Comparison of ENCODE assay signal across 21 cellular contexts in the genomic region with DNA sequence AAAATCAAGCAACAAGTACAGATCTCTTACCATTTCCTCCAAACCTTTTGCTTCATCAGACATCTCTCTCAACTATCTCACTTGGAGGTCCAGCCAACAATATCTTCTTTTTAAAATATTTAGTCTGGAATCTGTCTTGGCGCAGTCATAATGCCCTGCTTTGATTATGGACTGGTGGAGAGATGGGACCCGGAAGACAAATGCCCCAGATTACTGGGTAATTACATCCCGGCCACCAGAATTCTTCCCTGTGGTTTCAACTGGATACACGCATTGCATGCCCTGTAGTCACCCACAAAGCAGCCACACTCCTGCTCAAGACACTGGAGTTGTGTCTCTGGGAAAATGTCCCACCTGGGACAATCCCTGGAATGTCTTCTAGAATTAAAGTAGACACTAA.
DNase-seq lines count a peak whose midpoint lies in the region; ATAC-seq and FAIRE-seq lines count a peak whose summit lies in the region.
"Had no signal": no experiment of that assay in that cellular context is flagged by ENCODE, and none has a peak within 500 bp of the region (broad histone marks: within the 10 kb centered on the region; RNA-seq: fewer than 3 reads in every experiment).

No MANE protein-coding gene starts in this region.

- H3K9me3 Mint-ChIP-seq in activated CD4-positive, alpha-beta T cell treated with anti-CD3 and anti-CD28 coated beads, Interleukin-2, amount 10 ng/mL, durations not matched to agents 24 days and 14 days: no peaks in the 10 kb centered on the region
- H3K9me3 Mint-ChIP-seq: immature natural killer cell, naive B cell, WTC11 had no signal

- peak overlapping the region; percentile 54 for H3K4me3 Mint-ChIP-seq in activated CD4-positive, alpha-beta T cell treated with anti-CD3 and anti-CD28 coated beads, Interleukin-2, amount 10 ng/mL, durations not matched to agents 24 days and 14 days
- H3K4me3 Mint-ChIP-seq: immature natural killer cell, naive B cell, WTC11 had no signal

- ATAC-seq in sciatic nerve: peak; percentile 23
- ATAC-seq in GM21576 (IDR thresholded peaks at IDR 0.05; ENCODE audit: unreplicated experiment): no peak
- no peak for ATAC-seq in HG02610 (IDR thresholded peaks at IDR 0.05; ENCODE audit: unreplicated experiment)
- ATAC-seq: esophagus mucosa, heart left ventricle, lower lobe of right lung, WTC11 had no signal

- peaks cover 2% of the 10 kb centered on the region for H3K27me3 Mint-ChIP-seq in activated CD4-positive, alpha-beta T cell treated with anti-CD3 and anti-CD28 coated beads, Interleukin-2, amount 10 ng/mL, durations not matched to agents 24 days and 14 days

- H3K36me3 Mint-ChIP-seq in activated CD4-positive, alpha-beta T cell treated with anti-CD3 and anti-CD28 coated beads, Interleukin-2, amount 10 ng/mL, durations not matched to agents 24 days and 14 days (ENCODE audit: low read depth): peaks cover 6% of the 10 kb centered on the region
- H3K36me3 Mint-ChIP-seq: immature natural killer cell, WTC11 had no signal

- DNase-seq in activated CD4-positive, alpha-beta T cell treated with anti-CD3 and anti-CD28 coated beads, Interleukin-2, amount 10 ng/mL, durations not matched to agents 24 days and 14 days: no peak
- DNase-seq in activated CD4-positive, alpha-beta T cell treated with anti-CD3 and anti-CD28 coated beads, Interleukin-2, amount 50 U/mL, for 1 hour: no peak
- peak; percentile 50 for DNase-seq in LHCN-M2 (ENCODE audit: low read depth)
- peak; percentile 74 for DNase-seq in astrocyte of the hippocampus (ENCODE audit: low read depth, low spot score)
- no peak for DNase-seq in sciatic nerve (ENCODE audit: low spot score)
- no peak for DNase-seq in HTR-8/SVneo (ENCODE audit: insufficient read length, low spot score)
- DNase-seq: 8988T, DMS153, heart left ventricle, immature natural killer cell, Kasumi-1, lower lobe of right lung, naive B cell, NCI-H1417, posterior cingulate gyrus, T-helper 1 cell had no signal

- H3K27ac Mint-ChIP-seq in activated CD4-positive, alpha-beta T cell treated with anti-CD3 and anti-CD28 coated beads, Interleukin-2, amount 10 ng/mL, durations not matched to agents 24 days and 14 days: no peak overlapping the region
- H3K27ac Mint-ChIP-seq: immature natural killer cell, naive B cell, WTC11 had no signal

- intact Hi-C loops in activated CD4-positive, alpha-beta T cell treated with anti-CD3 and anti-CD28 coated beads, Interleukin-2, amount 10 ng/mL, durations not matched to agents 24 days and 14 days (cut with micrococcal nuclease): loop anchor here (5.0 kb wide), 1 partner anchor 45 kb away; no protein-coding TSS in a partner anchor
- intact Hi-C loops in sciatic nerve (cut with DNase I): no loop called here

- no peak for FAIRE-seq in HTR-8/SVneo (lab: Jason Lieb, UNC)
- FAIRE-seq: GM18507 had no signal

- H3K4me1 Mint-ChIP-seq in activated CD4-positive, alpha-beta T cell treated with anti-CD3 and anti-CD28 coated beads, Interleukin-2, amount 10 ng/mL, durations not matched to agents 24 days and 14 days: peaks cover 20% of the 10 kb centered on the region
- H3K4me1 Mint-ChIP-seq: naive B cell had no signal

Comparison
In these comparisons a context has a peak if more than half of its experiments do, and no peak if none do; other contexts are left out.
1. DNase-seq: peak in LHCN-M2 (single experiment) and astrocyte of the hippocampus (single experiment); none in activated CD4-positive, alpha-beta T cell treated with anti-CD3 and anti-CD28 coated beads, Interleukin-2, amount 10 ng/mL, durations not matched to agents 24 days and 14 days (single experiment), activated CD4-positive, alpha-beta T cell treated with anti-CD3 and anti-CD28 coated beads, Interleukin-2, amount 50 U/mL, for 1 hour (single experiment), sciatic nerve (single experiment) and HTR-8/SVneo (single experiment).